In the genomic region with DNA sequence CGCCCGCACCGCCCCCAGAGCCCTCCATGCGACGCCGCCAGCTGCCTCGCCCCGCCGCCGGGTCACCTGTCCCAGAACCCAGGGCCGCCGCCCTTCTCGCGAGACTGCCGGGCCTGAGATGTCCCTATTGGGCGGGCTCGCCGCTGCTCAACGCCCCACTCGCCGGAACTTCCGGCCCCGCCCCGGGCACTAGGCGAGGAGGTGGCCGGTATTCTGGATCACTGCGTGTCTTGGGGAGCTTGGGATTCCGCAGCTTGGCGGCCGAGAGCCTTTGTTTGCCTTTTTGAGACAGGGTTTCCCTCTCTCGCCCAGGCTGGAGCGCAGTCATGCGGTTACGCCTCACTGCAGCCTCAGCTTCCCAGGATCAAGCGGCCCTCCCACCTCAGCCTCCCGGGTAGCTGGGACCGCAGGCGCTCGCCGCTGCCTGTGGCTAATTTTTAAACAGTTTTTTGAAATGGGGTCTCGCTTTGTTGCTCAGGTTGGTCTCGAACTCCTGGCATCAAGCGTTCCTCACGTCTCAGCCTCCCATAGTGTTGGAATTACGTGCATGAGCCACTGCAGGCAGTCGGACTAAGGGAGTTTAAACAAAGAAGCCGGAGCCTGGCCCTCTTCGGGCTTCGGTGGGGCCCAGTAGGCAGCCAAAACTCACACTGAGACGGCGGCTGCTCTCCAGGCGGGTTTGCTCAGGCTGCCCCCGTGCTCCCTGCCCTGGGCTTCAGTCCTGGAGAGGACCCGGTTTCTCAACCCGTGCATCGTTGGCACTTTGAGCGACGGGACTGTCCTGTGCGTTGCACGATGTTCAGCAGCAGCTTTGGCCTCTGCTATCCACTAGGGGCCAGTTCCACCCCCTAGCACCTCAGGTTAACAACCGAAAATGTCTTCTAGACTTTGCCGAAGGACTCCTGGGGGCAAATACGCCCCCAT, we compare ENCODE assay signal across 8 cellular contexts. TPM values are rescaled to one million over a fixed set of nuclear protein-coding genes. Genes with fewer than 3 reads are reported as not detected.
DNase-seq lines count a peak whose midpoint lies in the region; ATAC-seq and TF ChIP-seq lines count a peak whose summit lies in the region.

A gene (minus strand): TSS at position 43 of the 924 bp plus-strand sequence. CDS start 15 bp downstream, at position 28.

- peak within 1 kb of the TSS; percentile 66 for H3K27ac Mint-ChIP-seq in CD4-positive, alpha-beta T cell

- CTCF ChIA-PET in CD4-positive, alpha-beta T cell (lab: Charles Lee), result no interaction called here

- H3K9me3 Mint-ChIP-seq in CD4-positive, alpha-beta T cell, result no peaks in the 10 kb centered on the region

- peaks cover 9% of the 10 kb centered on the region for H3K36me3 Mint-ChIP-seq in CD4-positive, alpha-beta T cell (ENCODE audit: low read depth)

- no peak within 1 kb of the TSS for H3K27ac ChIP-seq in CD4-positive, alpha-beta T cell (ENCODE audit: low read depth, low read length)
- H3K27ac ChIP-seq in liver (ENCODE audit: low read depth in 1 of 2, low read length in 2 of 2), result peak within 1 kb of the TSS; percentile 97 to 98

- peak; percentile 94 for ATAC-seq in CD4-positive, alpha-beta T cell (ENCODE audit: poor library complexity)
- ATAC-seq in GM19438 (IDR thresholded peaks at IDR 0.05; ENCODE audit: low read depth, unreplicated experiment), result peak; percentile 69
- ATAC-seq in HG03571 (IDR thresholded peaks at IDR 0.05; ENCODE audit: unreplicated experiment), result peak; percentile 81

- H3K27me3 ChIP-seq in CD4-positive, alpha-beta T cell (ENCODE audit: control insufficient read depth, insufficient read depth, low read length), result no peaks in the 10 kb centered on the region
- H3K27me3 ChIP-seq in liver (ENCODE audit: control insufficient read depth in 4 of 4, insufficient read depth in 4 of 4, low read length in 3 of 4), result no peaks in the 10 kb centered on the region

- H3K9me3 ChIP-seq in CD4-positive, alpha-beta T cell (ENCODE audit: control insufficient read depth, low read length), result no peaks in the 10 kb centered on the region
- H3K9me3 ChIP-seq in liver (ENCODE audit: control insufficient read depth in 4 of 4, low read length in 3 of 4), result no peaks in the 10 kb centered on the region

- H3K4me3 ChIP-seq in liver (ENCODE audit: low read depth in 1 of 3, low read length in 3 of 3), result peak within 1 kb of the TSS; percentile 83 to 88 (median 85)

- peak; percentile 35 to 60 for TF ChIP-seq RAD21 in liver (IDR thresholded peaks at IDR 0.05)

- peaks cover 0 to 19% (median 11%) of the 10 kb centered on the region in 4 donors for H3K4me1 ChIP-seq in liver (ENCODE audit: control insufficient read depth in 4 of 4, insufficient read depth in 4 of 4, low read length in 3 of 4)

- DNase-seq in CD4-positive, alpha-beta T cell, result peak; percentile 72 to 87 (median 82)
- DNase-seq in NCI-H774 (lab: John Stamatoyannopoulos, UW) (peak; percentile 97), dermis microvascular lymphatic vessel endothelial cell (ENCODE audit: low read depth in 2 of 2) (peak; percentile 71 to 93)
- peak; percentile 94 to 95 for DNase-seq in activated CD4-positive, alpha-beta T cell treated with anti-CD3 and anti-CD28 coated beads, Interleukin-2, amount 50 U/mL, for 48 hours
- DNase-seq in stimulated activated CD4-positive, alpha-beta T cell treated with anti-CD3 and anti-CD28 coated beads, Interleukin-4, amount 100 ng/mL, for 1 hour, result peak; percentile 96

- H3K4me1 Mint-ChIP-seq in CD4-positive, alpha-beta T cell (ENCODE audit: low read depth), result peaks cover 28% of the 10 kb centered on the region

- H3K27me3 Mint-ChIP-seq in CD4-positive, alpha-beta T cell, result peaks cover 10% of the 10 kb centered on the region

- H3K4me3 Mint-ChIP-seq in CD4-positive, alpha-beta T cell, result peak within 1 kb of the TSS; percentile 88

- POLR2A ChIA-PET in CD4-positive, alpha-beta T cell (lab: Charles Lee), result no interaction called here

- H3K36me3 ChIP-seq in liver (ENCODE audit: control insufficient read depth in 4 of 4, insufficient read depth in 3 of 4, low read depth in 1 of 4, low read length in 3 of 4), result peaks cover 0 to 2% (median 0%) of the 10 kb centered on the region in 4 donors

- peak within 1 kb of the TSS; percentile 79 to 87 for H3K9ac ChIP-seq in liver (ENCODE audit: low read depth in 1 of 2, low read length in 2 of 2)

- WGBS in liver, result 3% methylated on average over 63 of the region's 63 CpGs

- intact Hi-C loops in CD4-positive, alpha-beta T cell (cut with DNase I, micrococcal nuclease), result no loop called here

- no peak for TF ChIP-seq CTCF in CD4-positive, alpha-beta T cell (IDR thresholded peaks at IDR 0.05)
- no peak for TF ChIP-seq CTCF in liver (IDR thresholded peaks at IDR 0.05; ENCODE audit: low read depth, low read length, missing input control)

TF ChIP-seq in liver, 16 proteins besides CTCF, POLR2A, EP300 and RAD21:
- TF ChIP-seq EGR1 (IDR thresholded peaks at IDR 0.05; ENCODE audit: low read depth in 2 of 2), result peak in 1 of 2 donors; percentile 36
- peak; percentile 76 to 94 for TF ChIP-seq GABPA (IDR thresholded peaks at IDR 0.05 in 1 of 2, conservative IDR thresholded peaks at IDR 0.05 in 1 of 2)
- TF ChIP-seq, protein P1, sequence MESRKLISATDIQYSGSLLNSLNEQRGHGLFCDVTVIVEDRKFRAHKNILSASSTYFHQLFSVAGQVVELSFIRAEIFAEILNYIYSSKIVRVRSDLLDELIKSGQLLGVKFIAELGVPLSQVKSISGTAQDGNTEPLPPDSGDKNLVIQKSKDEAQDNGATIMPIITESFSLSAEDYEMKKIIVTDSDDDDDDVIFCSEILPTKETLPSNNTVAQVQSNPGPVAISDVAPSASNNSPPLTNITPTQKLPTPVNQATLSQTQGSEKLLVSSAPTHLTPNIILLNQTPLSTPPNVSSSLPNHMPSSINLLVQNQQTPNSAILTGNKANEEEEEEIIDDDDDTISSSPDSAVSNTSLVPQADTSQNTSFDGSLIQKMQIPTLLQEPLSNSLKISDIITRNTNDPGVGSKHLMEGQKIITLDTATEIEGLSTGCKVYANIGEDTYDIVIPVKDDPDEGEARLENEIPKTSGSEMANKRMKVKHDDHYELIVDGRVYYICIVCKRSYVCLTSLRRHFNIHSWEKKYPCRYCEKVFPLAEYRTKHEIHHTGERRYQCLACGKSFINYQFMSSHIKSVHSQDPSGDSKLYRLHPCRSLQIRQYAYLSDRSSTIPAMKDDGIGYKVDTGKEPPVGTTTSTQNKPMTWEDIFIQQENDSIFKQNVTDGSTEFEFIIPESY (IDR thresholded peaks at IDR 0.05), result peak; percentile 99
- TF ChIP-seq, protein P2, sequence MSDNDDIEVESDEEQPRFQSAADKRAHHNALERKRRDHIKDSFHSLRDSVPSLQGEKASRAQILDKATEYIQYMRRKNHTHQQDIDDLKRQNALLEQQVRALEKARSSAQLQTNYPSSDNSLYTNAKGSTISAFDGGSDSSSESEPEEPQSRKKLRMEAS (IDR thresholded peaks at IDR 0.05), result no peak
- peak in 1 of 2 donors; percentile 7 for TF ChIP-seq RXRA (IDR thresholded peaks at IDR 0.05)
- TF ChIP-seq NR2F2 (IDR thresholded peaks at IDR 0.05), result no peak
- TF ChIP-seq HNF4A (conservative IDR thresholded peaks at IDR 0.05), result peak; percentile 15 to 41
- TF ChIP-seq, protein P3, sequence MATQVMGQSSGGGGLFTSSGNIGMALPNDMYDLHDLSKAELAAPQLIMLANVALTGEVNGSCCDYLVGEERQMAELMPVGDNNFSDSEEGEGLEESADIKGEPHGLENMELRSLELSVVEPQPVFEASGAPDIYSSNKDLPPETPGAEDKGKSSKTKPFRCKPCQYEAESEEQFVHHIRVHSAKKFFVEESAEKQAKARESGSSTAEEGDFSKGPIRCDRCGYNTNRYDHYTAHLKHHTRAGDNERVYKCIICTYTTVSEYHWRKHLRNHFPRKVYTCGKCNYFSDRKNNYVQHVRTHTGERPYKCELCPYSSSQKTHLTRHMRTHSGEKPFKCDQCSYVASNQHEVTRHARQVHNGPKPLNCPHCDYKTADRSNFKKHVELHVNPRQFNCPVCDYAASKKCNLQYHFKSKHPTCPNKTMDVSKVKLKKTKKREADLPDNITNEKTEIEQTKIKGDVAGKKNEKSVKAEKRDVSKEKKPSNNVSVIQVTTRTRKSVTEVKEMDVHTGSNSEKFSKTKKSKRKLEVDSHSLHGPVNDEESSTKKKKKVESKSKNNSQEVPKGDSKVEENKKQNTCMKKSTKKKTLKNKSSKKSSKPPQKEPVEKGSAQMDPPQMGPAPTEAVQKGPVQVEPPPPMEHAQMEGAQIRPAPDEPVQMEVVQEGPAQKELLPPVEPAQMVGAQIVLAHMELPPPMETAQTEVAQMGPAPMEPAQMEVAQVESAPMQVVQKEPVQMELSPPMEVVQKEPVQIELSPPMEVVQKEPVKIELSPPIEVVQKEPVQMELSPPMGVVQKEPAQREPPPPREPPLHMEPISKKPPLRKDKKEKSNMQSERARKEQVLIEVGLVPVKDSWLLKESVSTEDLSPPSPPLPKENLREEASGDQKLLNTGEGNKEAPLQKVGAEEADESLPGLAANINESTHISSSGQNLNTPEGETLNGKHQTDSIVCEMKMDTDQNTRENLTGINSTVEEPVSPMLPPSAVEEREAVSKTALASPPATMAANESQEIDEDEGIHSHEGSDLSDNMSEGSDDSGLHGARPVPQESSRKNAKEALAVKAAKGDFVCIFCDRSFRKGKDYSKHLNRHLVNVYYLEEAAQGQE (IDR thresholded peaks at IDR 0.05), result peak; percentile 91
- peak; percentile 59 for TF ChIP-seq SP1 (IDR thresholded peaks at IDR 0.05)
- TF ChIP-seq, protein P4, sequence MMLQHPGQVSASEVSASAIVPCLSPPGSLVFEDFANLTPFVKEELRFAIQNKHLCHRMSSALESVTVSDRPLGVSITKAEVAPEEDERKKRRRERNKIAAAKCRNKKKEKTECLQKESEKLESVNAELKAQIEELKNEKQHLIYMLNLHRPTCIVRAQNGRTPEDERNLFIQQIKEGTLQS (IDR thresholded peaks at IDR 0.05), result no peak
- TF ChIP-seq JUND (IDR thresholded peaks at IDR 0.05), result no peak
- TF ChIP-seq FOXA1 (IDR thresholded peaks at IDR 0.05), result peak; percentile 18
- peak; percentile 73 for TF ChIP-seq YY1 (IDR thresholded peaks at IDR 0.05)
- no peak for TF ChIP-seq HNF4G (IDR thresholded peaks at IDR 0.05)
- peak; percentile 80 for TF ChIP-seq TAF1 (conservative IDR thresholded peaks at IDR 0.05)

RNA-seq across cellular contexts. Expression of the gene that starts here (rescaled TPM):
- 10 to 100 TPM; 18.4 to 18.5 TPM for total RNA-seq in CD4-positive, alpha-beta T cell
- total RNA-seq in dermis microvascular lymphatic vessel endothelial cell (20.3 and 30.0 TPM in 2 replicates), liver (10 to 100 TPM; 20.2 to 25.3 TPM)
- 1 to 10 TPM; 7.3 to 9.6 TPM for polyA plus RNA-seq in liver
